Comparison of ENCODE assay signal across 9 cellular contexts in genomic region chr9:129627556-129628492, GRCh38. TPM values are rescaled to one million over a fixed set of nuclear protein-coding genes. Genes with fewer than 3 reads are reported as not detected.
DNase-seq lines count a peak whose midpoint lies in the region; ATAC-seq and TF ChIP-seq lines count a peak whose summit lies in the region.
"Had no signal": no experiment of that assay in that cellular context is flagged by ENCODE, and none has a peak within 500 bp of the region (broad histone marks: within the 10 kb centered on the region; RNA-seq: fewer than 3 reads in every experiment).

No MANE protein-coding gene starts in this region.

- peaks cover 40% of the 10 kb centered on the region for H3K36me3 Mint-ChIP-seq in stimulated activated naive CD8-positive, alpha-beta T cell treated with anti-CD3 and anti-CD28 coated beads, Interleukin-15, Interleukin-2, amounts not matched to agents 100 ng/mL and 50 ng/mL, for 24 hours (ENCODE audit: low read depth)
- H3K36me3 Mint-ChIP-seq in activated naive CD8-positive, alpha-beta T cell treated with anti-CD3 and anti-CD28 coated beads, Interleukin-2, amount 10 ng/mL, durations not matched to agents 7 days and 5 days, result peaks cover 6% of the 10 kb centered on the region

- no peaks in the 10 kb centered on the region for H3K27me3 Mint-ChIP-seq in stimulated activated naive CD8-positive, alpha-beta T cell treated with anti-CD3 and anti-CD28 coated beads, Interleukin-15, Interleukin-2, amounts not matched to agents 100 ng/mL and 50 ng/mL, for 24 hours
- H3K27me3 Mint-ChIP-seq in activated naive CD8-positive, alpha-beta T cell treated with anti-CD3 and anti-CD28 coated beads, Interleukin-2, amount 10 ng/mL, durations not matched to agents 7 days and 5 days, result peaks cover 2% of the 10 kb centered on the region

- peak overlapping the region in 2 of 3 donors; percentile 7 to 95 for H3K27ac ChIP-seq in right lobe of liver

- no peak for TF ChIP-seq CTCF in right lobe of liver (IDR thresholded peaks at IDR 0.05)

- peak overlapping the region; percentile 88 for H3K4me3 Mint-ChIP-seq in stimulated activated naive CD8-positive, alpha-beta T cell treated with anti-CD3 and anti-CD28 coated beads, Interleukin-15, Interleukin-2, amounts not matched to agents 100 ng/mL and 50 ng/mL, for 24 hours
- H3K4me3 Mint-ChIP-seq in activated naive CD8-positive, alpha-beta T cell treated with anti-CD3 and anti-CD28 coated beads, Interleukin-2, amount 10 ng/mL, durations not matched to agents 7 days and 5 days, result peak overlapping the region; percentile 85

- intact Hi-C loops in right lobe of liver (cut with DNase I), result no loop called here

- no peak for DNase-seq in stimulated activated naive CD8-positive, alpha-beta T cell treated with anti-CD3 and anti-CD28 coated beads, Interleukin-15, Interleukin-2, amounts not matched to agents 100 U/mL and 50 U/mL, for 24 hours
- no peak for DNase-seq in activated naive CD8-positive, alpha-beta T cell treated with anti-CD3 and anti-CD28 coated beads, Interleukin-2, amount 10 ng/mL, durations not matched to agents 7 days and 5 days
- DNase-seq in right lobe of liver, result no peak
- no peak for DNase-seq in GM03348 (ENCODE audit: low spot score)
- no peak for DNase-seq in OCI-M2 (lab: John Stamatoyannopoulos, UW; ENCODE audit: unreplicated experiment)
- no peak for DNase-seq in NCI-H748 treated with DMSO at 0.1 percent for 48 hours (lab: John Stamatoyannopoulos, UW)
- DNase-seq in SK-N-DZ (ENCODE audit: low spot score), result no peak
- DNase-seq: hippocampal formation had no signal

- H3K4me1 Mint-ChIP-seq in stimulated activated naive CD8-positive, alpha-beta T cell treated with anti-CD3 and anti-CD28 coated beads, Interleukin-15, Interleukin-2, amounts not matched to agents 100 ng/mL and 50 ng/mL, for 24 hours (ENCODE audit: low read depth), result peaks cover 79% of the 10 kb centered on the region
- peaks cover 33% of the 10 kb centered on the region for H3K4me1 Mint-ChIP-seq in activated naive CD8-positive, alpha-beta T cell treated with anti-CD3 and anti-CD28 coated beads, Interleukin-2, amount 10 ng/mL, durations not matched to agents 7 days and 5 days

- ATAC-seq in stimulated activated naive CD8-positive, alpha-beta T cell treated with anti-CD3 and anti-CD28 coated beads, Interleukin-15, Interleukin-2, amounts not matched to agents 100 U/mL and 50 U/mL, for 24 hours, result no peak
- no peak for ATAC-seq in activated naive CD8-positive, alpha-beta T cell treated with anti-CD3 and anti-CD28 coated beads, Interleukin-2, amount 10 ng/mL, durations not matched to agents 7 days and 5 days (ENCODE audit: low read depth)
- no peak for ATAC-seq in right lobe of liver

- 27% methylated on average over 10 of the region's 13 CpGs for WGBS in right lobe of liver (ENCODE audit: insufficient coverage, low coverage, low lambda C conversion rate, missing lambda C conversion rate)

- H3K4me3 ChIP-seq in right lobe of liver, result peak overlapping the region; percentile 80 to 99 (median 87)

- peak overlapping the region; percentile 85 for H3K27ac Mint-ChIP-seq in stimulated activated naive CD8-positive, alpha-beta T cell treated with anti-CD3 and anti-CD28 coated beads, Interleukin-15, Interleukin-2, amounts not matched to agents 100 ng/mL and 50 ng/mL, for 24 hours
- peak overlapping the region; percentile 89 for H3K27ac Mint-ChIP-seq in activated naive CD8-positive, alpha-beta T cell treated with anti-CD3 and anti-CD28 coated beads, Interleukin-2, amount 10 ng/mL, durations not matched to agents 7 days and 5 days

- POLR2A ChIA-PET in activated naive CD8-positive, alpha-beta T cell treated with anti-CD3 and anti-CD28 coated beads, Interleukin-2, amount 10 ng/mL, durations not matched to agents 7 days and 5 days (lab: Charles Lee), result interaction anchor here (1.1 to 3.3 kb wide), 3 partner anchors 11 to 450 kb away, joined by 4 to 17 read pairs (median 11); partner anchors contain the start of gene IER5L

- no peak for TF ChIP-seq POLR2A in right lobe of liver (IDR thresholded peaks at IDR 0.05)

- no peaks in the 10 kb centered on the region for H3K9me3 Mint-ChIP-seq in stimulated activated naive CD8-positive, alpha-beta T cell treated with anti-CD3 and anti-CD28 coated beads, Interleukin-15, Interleukin-2, amounts not matched to agents 100 ng/mL and 50 ng/mL, for 24 hours
- no peaks in the 10 kb centered on the region for H3K9me3 Mint-ChIP-seq in activated naive CD8-positive, alpha-beta T cell treated with anti-CD3 and anti-CD28 coated beads, Interleukin-2, amount 10 ng/mL, durations not matched to agents 7 days and 5 days

- H3K36me3 ChIP-seq in right lobe of liver, result peaks cover 0 to 5% (median 2%) of the 10 kb centered on the region in 4 donors

- H3K9me3 ChIP-seq in right lobe of liver, result no peaks in the 10 kb centered on the region

- peaks cover 0 to 32% (median 9%) of the 10 kb centered on the region in 4 donors for H3K4me1 ChIP-seq in right lobe of liver

- H3K27me3 ChIP-seq in right lobe of liver, result no peaks in the 10 kb centered on the region

RNA-seq across cellular contexts. Expression of gene NTMT1, which starts 1.9 kb away (rescaled TPM):
- 10 to 100 TPM; 30.1 to 34.9 TPM for total RNA-seq in activated naive CD8-positive, alpha-beta T cell treated with anti-CD3 and anti-CD28 coated beads, Interleukin-2, amount 10 ng/mL, durations not matched to agents 7 days and 5 days
- 10 to 100 TPM; 15.6 to 28.3 (median 20.7) TPM for total RNA-seq in right lobe of liver
- 72.1 and 78.3 TPM in 2 replicates for polyA plus RNA-seq in SK-N-DZ (2014; cell fraction: cytosol; rRNA removed)
- 29.8 and 37.9 TPM in 2 replicates for polyA plus RNA-seq in SK-N-DZ (2014; cell fraction: nucleus; rRNA removed)

RNA-seq across cellular contexts. Expression of gene C9orf50, which starts 6.9 kb away (rescaled TPM):
- total RNA-seq in activated naive CD8-positive, alpha-beta T cell treated with anti-CD3 and anti-CD28 coated beads, Interleukin-2, amount 10 ng/mL, durations not matched to agents 7 days and 5 days, result not detected
- total RNA-seq in right lobe of liver, result not detected
- polyA plus RNA-seq in SK-N-DZ (2014; cell fraction: cytosol; rRNA removed), result not detected in 2 replicates
- polyA plus RNA-seq in SK-N-DZ (2014; cell fraction: nucleus; rRNA removed), result 0.13 TPM in 1 of 2 replicates, not detected in the other

RNA-seq across cellular contexts. Expression of gene ASB6, which starts 14.1 kb away (rescaled TPM):
- total RNA-seq in activated naive CD8-positive, alpha-beta T cell treated with anti-CD3 and anti-CD28 coated beads, Interleukin-2, amount 10 ng/mL, durations not matched to agents 7 days and 5 days, result 10 to 100 TPM; 27.8 to 29.0 TPM
- 1 to 10 TPM; 4.5 to 9.5 (median 5.4) TPM for total RNA-seq in right lobe of liver
- polyA plus RNA-seq in SK-N-DZ (2014; cell fraction: cytosol; rRNA removed), result 14.4 and 23.2 TPM in 2 replicates
- polyA plus RNA-seq in SK-N-DZ (2014; cell fraction: nucleus; rRNA removed), result 31.9 and 32.7 TPM in 2 replicates

RNA-seq across cellular contexts. Expression of gene PRRX2, which starts 37.6 kb away (rescaled TPM):
- total RNA-seq in activated naive CD8-positive, alpha-beta T cell treated with anti-CD3 and anti-CD28 coated beads, Interleukin-2, amount 10 ng/mL, durations not matched to agents 7 days and 5 days, result not detected
- not detected for total RNA-seq in right lobe of liver
- 1.8 and 2.1 TPM in 2 replicates for polyA plus RNA-seq in SK-N-DZ (2014; cell fraction: cytosol; rRNA removed)
- polyA plus RNA-seq in SK-N-DZ (2014; cell fraction: nucleus; rRNA removed), result 1.1 and 2.0 TPM in 2 replicates
